In the genomic region with DNA sequence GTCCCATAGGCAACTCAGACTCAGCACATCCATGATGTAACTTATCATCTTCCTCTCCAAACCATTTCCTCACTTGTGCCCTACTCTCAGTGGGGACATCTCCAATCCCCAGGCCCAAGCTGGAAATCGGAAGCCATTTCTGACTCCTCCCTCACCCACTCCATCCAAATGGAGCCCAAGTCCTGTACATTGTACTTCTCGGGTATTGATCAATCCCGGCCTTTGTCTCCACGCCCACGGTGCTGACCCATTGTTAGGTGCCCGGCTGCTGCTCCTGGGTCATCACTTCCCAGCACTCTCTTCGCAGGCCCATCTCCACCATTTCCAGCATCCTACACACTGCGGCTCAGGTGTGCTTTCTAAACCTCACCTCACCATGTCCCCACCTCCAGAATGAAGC, we compare ENCODE assay signal across 7 cellular contexts.
DNase-seq lines count a peak whose midpoint lies in the region; ATAC-seq, FAIRE-seq and TF ChIP-seq lines count a peak whose summit lies in the region.
"Not testable (repeated sequence)": the region's sequence is repeated elsewhere in the genome, so short reads cannot be mapped to it uniquely, and the experiment has no call there.

No MANE protein-coding gene starts in this region.

- not testable (repeated sequence) for H4K20me1 ChIP-seq in PC-3 (ENCODE audit: low read length)

- not testable (repeated sequence) for H3K9me2 ChIP-seq in PC-3 (replicated peaks; ENCODE audit: low read length)

- not testable (repeated sequence) for H3K36me3 ChIP-seq in PC-3 (ENCODE audit: low read depth, low read length); colonic mucosa; kidney (ENCODE audit: control insufficient read depth in 1 of 2, insufficient read depth in 2 of 2, low read length in 2 of 2)

- DNase-seq in PC-3: not testable (repeated sequence)
- DNase-seq in colonic mucosa (peak; percentile 15), Right ventricle myocardium inferior (ENCODE audit: missing footprints) (peak; percentile 59), left ventricle myocardium superior (peak; percentile 24), kidney (peak; percentile 42), mesenteric fat pad (ENCODE audit: low spot score) (peak; percentile 62), posterior vena cava (ENCODE audit: low spot score) (peak; percentile 67)

- not testable (repeated sequence) for H3K4me2 ChIP-seq in PC-3 (ENCODE audit: low read length)

- TSS peak; percentile 18 for BruUV-seq in PC-3 (replicated peaks; lab: Mats Ljungman, UMichigan)

- not testable (repeated sequence) for H3K4me3 ChIP-seq in PC-3 (ENCODE audit: low read length); colonic mucosa; kidney (ENCODE audit: low read length in 2 of 2)

- H3K9me3 ChIP-seq in PC-3 (ENCODE audit: low read length); colonic mucosa; kidney (ENCODE audit: control insufficient read depth in 1 of 2, low read length in 2 of 2): not testable (repeated sequence)

- CTCF ChIA-PET in PC-3 (lab: Charles Lee): not testable (repeated sequence)

- H3K27me3 ChIP-seq in PC-3 (ENCODE audit: low read length); colonic mucosa: not testable (repeated sequence)

- H2AFZ ChIP-seq in PC-3 (ENCODE audit: low read length): not testable (repeated sequence)

- not testable (repeated sequence) for H3K4me1 ChIP-seq in PC-3 (ENCODE audit: insufficient read depth, low read length); colonic mucosa; kidney (ENCODE audit: control insufficient read depth in 1 of 2, insufficient read depth in 1 of 2, low read depth in 1 of 2, low read length in 2 of 2)

- POLR2A ChIA-PET in PC-3 (lab: Charles Lee; ENCODE audit: unreplicated experiment): not testable (repeated sequence)

- H3F3A ChIP-seq in PC-3 (ENCODE audit: low read length, unreplicated experiment): not testable (repeated sequence)

- not testable (repeated sequence) for ATAC-seq in PC-3, Right ventricle myocardium inferior, left ventricle myocardium superior

- not testable (repeated sequence) for H3K79me2 ChIP-seq in PC-3 (ENCODE audit: low read length)

- not testable (repeated sequence) for H3K9ac ChIP-seq in PC-3 (ENCODE audit: low read length); colonic mucosa (ENCODE audit: low read depth in 2 of 2, low read length in 2 of 2); kidney (ENCODE audit: low read length in 2 of 2)

- TF ChIP-seq CTCF in PC-3 (conservative IDR thresholded peaks at IDR 0.05; ENCODE audit: low read depth, low read length); colonic mucosa (IDR thresholded peaks at IDR 0.05); kidney (IDR thresholded peaks at IDR 0.05; ENCODE audit: borderline replicate concordance, extremely low read depth, insufficient read depth): not testable (repeated sequence)

- H3K27ac ChIP-seq in PC-3 (ENCODE audit: low read length); colonic mucosa; kidney (ENCODE audit: low read depth in 2 of 2, low read length in 2 of 2): not testable (repeated sequence)

- FAIRE-seq in kidney (lab: Jason Lieb, UNC): not testable (repeated sequence)

- intact Hi-C loops in PC-3 (cut with micrococcal nuclease); colonic mucosa (cut with DNase I); Right ventricle myocardium inferior (cut with DNase I); left ventricle myocardium superior (cut with micrococcal nuclease); kidney (cut with DNase I); posterior vena cava (cut with DNase I): not testable (repeated sequence)
